ENCODE assay signal across 16 cellular contexts in genomic region chr11:40186401-40187091, GRCh38.
DNase-seq lines count a peak whose midpoint lies in the region; TF ChIP-seq lines count a peak whose summit lies in the region.
"Had no signal": no experiment of that assay in that cellular context is flagged by ENCODE, and none has a peak within 500 bp of the region (broad histone marks: within the 10 kb centered on the region; RNA-seq: fewer than 3 reads in every experiment).

No MANE protein-coding gene starts in this region.

- no peak overlapping the region for H3K4me3 ChIP-seq in esophagus muscularis mucosa
- H3K4me3 ChIP-seq: cardiac muscle cell, right lobe of liver had no signal

- H3K4me1 ChIP-seq in esophagus muscularis mucosa: no peaks in the 10 kb centered on the region

- H3K27ac ChIP-seq in esophagus muscularis mucosa (replicated peaks in 1 of 4): no peak overlapping the region
- H3K27ac ChIP-seq: C4-2B, cardiac muscle cell, right lobe of liver, VCaP had no signal

- H3K27me3 ChIP-seq in esophagus muscularis mucosa: no peaks in the 10 kb centered on the region
- H3K27me3 ChIP-seq: cardiac muscle cell, right lobe of liver had no signal

- 53% methylated on average over 12 of the region's 12 CpGs for WGBS in esophagus muscularis mucosa

- TF ChIP-seq CTCF in esophagus muscularis mucosa (IDR thresholded peaks at IDR 0.05) (no peak), GM10266 (IDR thresholded peaks at IDR 0.05; ENCODE audit: control insufficient read depth, insufficient read depth, low read depth, missing control alignments) (no peak)

- TF ChIP-seq POLR2A in esophagus muscularis mucosa (IDR thresholded peaks at IDR 0.05; ENCODE audit: low read depth): no peak

- in situ Hi-C loops in G401 (cut with HindIII; ENCODE audit: low sequenced_read_pairs): no loop called here

- TF ChIP-seq EP300 in esophagus muscularis mucosa (IDR thresholded peaks at IDR 0.05): no peak

- H3K9me3 ChIP-seq in esophagus muscularis mucosa: no peaks in the 10 kb centered on the region
- H3K9me3 ChIP-seq: right lobe of liver had no signal

- peak; percentile 35 for DNase-seq in G401 (ENCODE audit: low spot score)
- DNase-seq in NCI-H748 (lab: John Stamatoyannopoulos, UW; ENCODE audit: unreplicated experiment): peak; percentile 68
- DNase-seq in esophagus muscularis mucosa (ENCODE audit: extremely low spot score): peak; percentile 74
- DNase-seq in posterior cingulate gyrus: peak in 9 of 10 donors; percentile 33 to 88 (median 45)
- DNase-seq in GM10266 (ENCODE audit: extremely low spot score): no peak
- no peak for DNase-seq in CD1c-positive myeloid dendritic cell (ENCODE audit: extremely low spot score)
- no peak for DNase-seq in NCI-H446 (lab: John Stamatoyannopoulos, UW)
- DNase-seq in amniotic stem cell (lab: John Stamatoyannopoulos, UW): no peak
- DNase-seq: activated naive CD4-positive, alpha-beta T cell treated with Interleukin-2 at 50 U/mL for 16 hours; left cardiac atrium; NCI-H1694 treated with DMSO at 0.1 percent for 48 hours; right lobe of liver; stimulated activated CD4-positive, alpha-beta T cell treated with anti-CD3 and anti-CD28 coated beads, Interleukin-2, amount 100 ng/mL, for 48 hours had no signal

- H3K36me3 ChIP-seq in esophagus muscularis mucosa: no peaks in the 10 kb centered on the region
- H3K36me3 ChIP-seq: cardiac muscle cell, right lobe of liver had no signal

- intact Hi-C loops in esophagus muscularis mucosa (cut with DNase I): no loop called here
- intact Hi-C loops in posterior cingulate gyrus (cut with DNase I): loop anchor here (5.0 kb wide), 2 partner anchors 91 to 106 kb away; no protein-coding TSS in a partner anchor

Comparison
In these comparisons a context has a peak if more than half of its experiments do, and no peak if none do; other contexts are left out.
1. DNase-seq: peak in G401 (single experiment), NCI-H748 (single experiment), esophagus muscularis mucosa (single experiment) and posterior cingulate gyrus (9 of 10); none in GM10266 (single experiment), CD1c-positive myeloid dendritic cell (single experiment), NCI-H446 (0 of 2) and amniotic stem cell (single experiment).